8 cellular contexts compared by ENCODE assay signal in the genomic region with DNA sequence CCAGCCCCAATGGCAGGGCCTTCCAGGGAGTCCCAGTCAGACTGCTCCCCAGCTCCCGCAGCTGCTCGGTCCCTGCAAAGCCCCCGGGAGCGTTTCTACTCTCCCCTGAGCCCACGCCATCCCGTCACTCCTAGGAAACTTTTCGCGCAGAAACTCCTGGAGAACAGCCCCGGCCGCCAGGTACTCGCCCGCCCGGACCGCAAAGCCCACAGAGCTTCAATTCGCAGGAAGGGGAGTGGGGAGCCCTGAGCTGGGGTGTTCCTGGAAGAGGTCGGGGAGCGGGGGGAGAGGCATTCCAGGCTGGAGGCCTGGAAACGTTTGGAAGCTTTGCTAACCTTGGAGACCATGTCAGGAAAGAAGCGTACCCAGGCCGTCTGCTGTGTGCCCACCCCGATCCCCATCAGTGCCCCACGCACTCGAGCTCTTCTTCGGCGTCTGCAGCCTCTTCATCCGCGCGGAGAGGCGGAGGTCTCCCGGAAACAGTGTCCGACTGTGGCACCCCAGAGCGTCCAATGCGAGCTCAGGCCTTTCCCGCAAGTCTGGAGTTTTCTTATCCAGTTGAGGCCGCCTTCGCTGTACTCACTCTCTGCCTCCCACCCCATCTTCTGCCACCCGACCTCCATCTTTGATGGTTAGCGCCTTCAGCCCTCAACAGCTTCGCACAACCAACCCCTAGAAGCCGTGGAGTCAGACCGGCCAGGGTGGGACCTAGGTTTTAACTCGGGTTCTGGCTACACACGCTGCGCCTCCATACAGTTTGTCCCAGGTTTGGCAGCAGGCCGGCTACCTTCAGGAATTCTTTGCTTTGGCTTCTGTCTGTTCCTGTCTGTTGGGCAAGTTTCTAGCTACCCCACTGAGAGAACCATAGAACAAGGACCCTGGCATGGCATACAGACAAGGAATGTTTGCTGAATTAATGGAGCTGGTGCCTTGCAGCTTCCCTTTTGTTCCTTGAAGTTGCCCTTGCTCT. TPM values are rescaled to one million over a fixed set of nuclear protein-coding genes. Genes with fewer than 3 reads are reported as not detected.
DNase-seq lines count a peak whose midpoint lies in the region; ATAC-seq and TF ChIP-seq lines count a peak whose summit lies in the region.

No MANE protein-coding gene starts in this region.

- H3K4me1 Mint-ChIP-seq in endothelial cell (ENCODE audit: unreplicated experiment) = peaks cover 21% of the 10 kb centered on the region
- H3K4me1 Mint-ChIP-seq in nephron = peaks cover 61% of the 10 kb centered on the region

- TF ChIP-seq CTCF in AG04450 (IDR thresholded peaks at IDR 0.05; ENCODE audit: low read depth, low read length) (no peak), endothelial cell (IDR thresholded peaks at IDR 0.05; ENCODE audit: unreplicated experiment) (no peak), nephron (IDR thresholded peaks at IDR 0.05; ENCODE audit: unreplicated experiment in 3 of 3) (no peak)

- H3K4me1 ChIP-seq in NT2/D1 (ENCODE audit: insufficient read depth, insufficient read length) = peaks cover 23% of the 10 kb centered on the region

- H3K27ac Mint-ChIP-seq in endothelial cell (ENCODE audit: unreplicated experiment) (no peak overlapping the region), nephron (peak overlapping the region; percentile 6 to 73 (median 61))

- H3K9ac ChIP-seq in NT2/D1 (ENCODE audit: insufficient read length, low read depth) = peak overlapping the region; percentile 79

- peak overlapping the region; percentile 90 for H3K27ac ChIP-seq in AG04450 (ENCODE audit: low read depth, low read length)

- H3K4me3 ChIP-seq in AG04450 (ENCODE audit: low read depth, low read length) (peak overlapping the region; percentile 62), NT2/D1 (ENCODE audit: insufficient read length, low read depth) (peak overlapping the region; percentile 57)

- ATAC-seq in GM21526 (IDR thresholded peaks at IDR 0.05; ENCODE audit: low FRiP score, unreplicated experiment) (no peak), HG02571 (IDR thresholded peaks at IDR 0.05; ENCODE audit: unreplicated experiment) (no peak), GM21360 (IDR thresholded peaks at IDR 0.05; ENCODE audit: unreplicated experiment) (no peak)

- DNase-seq in AG04450 (ENCODE audit: low read depth, low spot score) (no peak), NT2/D1 (ENCODE audit: low read depth, low spot score) (no peak), endothelial cell (ENCODE audit: low spot score) (no peak), DMS 273 (lab: John Stamatoyannopoulos, UW; ENCODE audit: unreplicated experiment) (no peak)

- H3K27me3 Mint-ChIP-seq in endothelial cell (ENCODE audit: unreplicated experiment) (peaks cover 41% of the 10 kb centered on the region), nephron (ENCODE audit: low read depth) (peaks cover 95% of the 10 kb centered on the region)

- POLR2A ChIA-PET in AG04450 (lab: Yijun Ruan, JAX) = interaction anchor here (0.5 to 2.7 kb wide), 6 partner anchors 16 to 283 kb away, joined by 3 to 12 read pairs (median 4); a partner anchor contains a TSS

- H3K9me3 ChIP-seq in AG04450 (ENCODE audit: control insufficient read depth, insufficient read depth, low read length) (no peaks in the 10 kb centered on the region; the same call in 1 of the 2 replicates), NT2/D1 (ENCODE audit: insufficient read depth, low read length) (no peaks in the 10 kb centered on the region)

- H3K36me3 Mint-ChIP-seq in endothelial cell (ENCODE audit: low read depth, unreplicated experiment) (peaks cover 13% of the 10 kb centered on the region), nephron (ENCODE audit: low read depth) (peaks cover 31% of the 10 kb centered on the region)

- H3K27me3 ChIP-seq in AG04450 (ENCODE audit: control insufficient read depth, insufficient read depth, low read length) = peaks cover 27% of the 10 kb centered on the region
- H3K27me3 ChIP-seq in NT2/D1 (ENCODE audit: insufficient read depth, insufficient read length) = peaks cover 56% of the 10 kb centered on the region

- H3K4me3 Mint-ChIP-seq in endothelial cell (ENCODE audit: unreplicated experiment) (peak overlapping the region; percentile 29), nephron (peak overlapping the region; percentile 77 to 87 (median 81))

- CTCF ChIA-PET in AG04450 (lab: Charles Lee) = interaction anchor here (0.9 to 2.7 kb wide), 4 partner anchors 21 to 169 kb away, joined by 3 to 11 read pairs (median 6); a partner anchor contains a TSS

- H3K36me3 ChIP-seq in NT2/D1 (ENCODE audit: insufficient read depth, insufficient read length, low read length) = peaks cover 18% of the 10 kb centered on the region

- no peaks in the 10 kb centered on the region for H3K9me3 Mint-ChIP-seq in endothelial cell (ENCODE audit: unreplicated experiment)
- H3K9me3 Mint-ChIP-seq in nephron = no peaks in the 10 kb centered on the region

RNA-seq across cellular contexts. Expression of a gene that starts 3.7 kb away (rescaled TPM):
- polyA plus RNA-seq in AG04450 (2011; rRNA removed) = 20.9 and 21.4 TPM in 2 replicates
- 55.0 and 60.4 TPM in 2 replicates for polyA minus RNA-seq in AG04450 (2011; rRNA and poly(A)+ RNA removed)
- 13.5 TPM for total RNA-seq in endothelial cell (ENCODE audit: unreplicated experiment)

RNA-seq across cellular contexts. Expression of a gene that starts 4.4 kb away (rescaled TPM):
- polyA plus RNA-seq in AG04450 (2011; rRNA removed) = 0.76 and 0.86 TPM in 2 replicates
- 0.37 and 0.48 TPM in 2 replicates for polyA minus RNA-seq in AG04450 (2011; rRNA and poly(A)+ RNA removed)
- total RNA-seq in endothelial cell (ENCODE audit: unreplicated experiment) = not detected

RNA-seq across cellular contexts. Expression of a gene that starts 10.5 kb away (rescaled TPM):
- polyA plus RNA-seq in AG04450 (2011; rRNA removed) = not detected in 2 replicates
- 0.14 TPM in 1 of 2 replicates, not detected in the other for polyA minus RNA-seq in AG04450 (2011; rRNA and poly(A)+ RNA removed)
- not detected for total RNA-seq in endothelial cell (ENCODE audit: unreplicated experiment)

RNA-seq across cellular contexts. Expression of a gene that starts 20.9 kb away (rescaled TPM):
- polyA plus RNA-seq in AG04450 (2011; rRNA removed) = 16.4 and 17.7 TPM in 2 replicates
- 18.3 TPM in 2 replicates for polyA minus RNA-seq in AG04450 (2011; rRNA and poly(A)+ RNA removed)
- total RNA-seq in endothelial cell (ENCODE audit: unreplicated experiment) = 16.8 TPM

RNA-seq across cellular contexts. Expression of a gene that starts 21.0 kb away (rescaled TPM):
- 4.5 and 4.6 TPM in 2 replicates for polyA plus RNA-seq in AG04450 (2011; rRNA removed)
- polyA minus RNA-seq in AG04450 (2011; rRNA and poly(A)+ RNA removed) = 21.2 and 25.0 TPM in 2 replicates
- 20.7 TPM for total RNA-seq in endothelial cell (ENCODE audit: unreplicated experiment)
